8 cellular contexts compared by ENCODE assay signal in genomic region chr1:32014199-32014936, GRCh38. TPM values are rescaled to one million over a fixed set of nuclear protein-coding genes. Genes with fewer than 3 reads are reported as not detected.
DNase-seq lines count a peak whose midpoint lies in the region; ATAC-seq and TF ChIP-seq lines count a peak whose summit lies in the region.

No MANE protein-coding gene starts in this region.

- peak overlapping the region; percentile 90 for H3K27ac ChIP-seq in KOPT-K1 (ENCODE audit: low read depth, low read length, poor library complexity, severe bottlenecking)
- peak overlapping the region; percentile 76 to 100 (median 97) for H3K27ac ChIP-seq in dorsolateral prefrontal cortex
- peak overlapping the region; percentile 86 to 97 (median 91) for H3K27ac ChIP-seq in right lobe of liver

- no peak for TF ChIP-seq POLR2A in right lobe of liver (IDR thresholded peaks at IDR 0.05)

- H3K36me3 ChIP-seq in KOPT-K1 (ENCODE audit: insufficient read depth, low read length) (peaks cover 40% of the 10 kb centered on the region), right lobe of liver (no peaks in the 10 kb centered on the region)

- intact Hi-C loops in dorsolateral prefrontal cortex (cut with DNase I) = loop anchor here (5.0 kb wide), 3 partner anchors 77 to 367 kb away; partner anchors contain the start of genes ADGRB2 (in 1 of the 2) and PTP4A2 (in 1 of the 2)
- intact Hi-C loops in right lobe of liver (cut with DNase I) = no loop called here

- H3K9me3 ChIP-seq in KOPT-K1 (ENCODE audit: insufficient read depth, low read length, poor library complexity, severe bottlenecking) (no peaks in the 10 kb centered on the region), right lobe of liver (no peaks in the 10 kb centered on the region)

- H3K4me3 ChIP-seq in dorsolateral prefrontal cortex = peak overlapping the region; percentile 73 to 100 (median 98)
- peak overlapping the region; percentile 86 to 98 (median 95) for H3K4me3 ChIP-seq in right lobe of liver

- DNase-seq in G401 (ENCODE audit: low spot score) (peak; percentile 50), dorsolateral prefrontal cortex (peak; percentile 24 to 64 (median 51)), right lobe of liver (peak; percentile 64 to 74 (median 69)), NCI-H510A (lab: John Stamatoyannopoulos, UW) (no peak)
- DNase-seq in activated CD4-positive, alpha-beta T cell treated with anti-CD3 and anti-CD28 coated beads for 48 hours = peak; percentile 51
- DNase-seq in stimulated activated CD4-positive, alpha-beta T cell treated with anti-CD3 and anti-CD28 coated beads, TNF-alpha, amount 100 ng/mL, for 1 hour (ENCODE audit: low read depth in 3 of 3, low spot score in 1 of 3) = peak in 2 of 3 donors; percentile 11 to 17

- in situ Hi-C loops in G401 (cut with HindIII; ENCODE audit: low sequenced_read_pairs) = no loop called here

- TF ChIP-seq CTCF in dorsolateral prefrontal cortex (IDR thresholded peaks at IDR 0.05 in 54 of 56, conservative IDR thresholded peaks at IDR 0.05 in 2 of 56; ENCODE audit: low read depth in 1 of 56, partially characterized antibody in 56 of 56) (peak in 1 of 56 donors; percentile 18), right lobe of liver (IDR thresholded peaks at IDR 0.05) (no peak)

- no peaks in the 10 kb centered on the region for H3K27me3 ChIP-seq in dorsolateral prefrontal cortex
- no peaks in the 10 kb centered on the region for H3K27me3 ChIP-seq in right lobe of liver

- ATAC-seq in GM21786 (IDR thresholded peaks at IDR 0.05; ENCODE audit: unreplicated experiment) = peak; percentile 16
- ATAC-seq in right lobe of liver = peak; percentile 32 to 51 (median 36)

- H3K4me1 ChIP-seq in right lobe of liver = peaks cover 0 to 32% (median 10%) of the 10 kb centered on the region in 4 donors

- 0% methylated on average over 20 of the region's 54 CpGs for WGBS in right lobe of liver (ENCODE audit: insufficient coverage, low coverage, low lambda C conversion rate, missing lambda C conversion rate)

RNA-seq across cellular contexts. Expression of gene KHDRBS1, which starts 0.7 kb away (rescaled TPM):
- 167 and 200 TPM in 2 replicates for total RNA-seq in G401 (2014; rRNA removed; shearing (Covaris generic))
- total RNA-seq in dorsolateral prefrontal cortex (100 to 1,000 TPM in 1 of 120 experiments, 10 to 100 TPM in 119; 50.0 to 101 (median 75.5) TPM), right lobe of liver (10 to 100 TPM; 22.8 to 38.2 (median 34.0) TPM)

RNA-seq across cellular contexts. Expression of gene TMEM39B, which starts 58.4 kb away (rescaled TPM):
- 10.3 and 19.0 TPM in 2 replicates for total RNA-seq in G401 (2014; rRNA removed; shearing (Covaris generic))
- 10 to 100 TPM; 14.3 to 30.7 (median 20.7) TPM for total RNA-seq in dorsolateral prefrontal cortex
- 10 to 100 TPM in 1 of 6 experiments, 1 to 10 TPM in 5; 4.0 to 10.3 (median 6.3) TPM for total RNA-seq in right lobe of liver

Comparison
In these comparisons a context has a peak if more than half of its experiments do, and no peak if none do; other contexts are left out.
1. intact Hi-C loops: an anchor here in dorsolateral prefrontal cortex (5.0 kb wide); none called in right lobe of liver.